8 cellular contexts compared by ENCODE assay signal in genomic region chr19:6372594-6373095, GRCh38. TPM values are rescaled to one million over a fixed set of nuclear protein-coding genes. Genes with fewer than 3 reads are reported as not detected.
DNase-seq lines count a peak whose midpoint lies in the region; ATAC-seq and TF ChIP-seq lines count a peak whose summit lies in the region.

A gene with protein sequence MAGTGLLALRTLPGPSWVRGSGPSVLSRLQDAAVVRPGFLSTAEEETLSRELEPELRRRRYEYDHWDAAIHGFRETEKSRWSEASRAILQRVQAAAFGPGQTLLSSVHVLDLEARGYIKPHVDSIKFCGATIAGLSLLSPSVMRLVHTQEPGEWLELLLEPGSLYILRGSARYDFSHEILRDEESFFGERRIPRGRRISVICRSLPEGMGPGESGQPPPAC (plus strand): TSS chr19:6372794. CDS start chr19:6372821, 27 bp downstream.

- no peaks in the 10 kb centered on the region; the same call in 1 of the 2 replicates for H3K36me3 ChIP-seq in GM23338 (ENCODE audit: insufficient read depth)
- peaks cover 0 to 27% (median 8%) of the 10 kb centered on the region in 3 experiments for H3K36me3 ChIP-seq in naive thymus-derived CD4-positive, alpha-beta T cell (ENCODE audit: control insufficient read depth in 2 of 3, insufficient read depth in 3 of 3, low read length in 3 of 3)

- peaks cover 19% of the 10 kb centered on the region for H3K36me3 Mint-ChIP-seq in GM23338 (ENCODE audit: low read depth)
- H3K36me3 Mint-ChIP-seq in naive thymus-derived CD4-positive, alpha-beta T cell: peaks cover 0 to 7% (median 3%) of the 10 kb centered on the region in 5 donors
- H3K36me3 Mint-ChIP-seq in stimulated activated memory B cell treated with anti-CD40 and anti-IgM and Interleukin-4, amounts not matched to agents 10 μg/mL and 1 μg/mL and 100 μg/mL, for 72 hours: peaks cover 17% of the 10 kb centered on the region

- ATAC-seq in GM23338: peak; percentile 80
- peak; percentile 83 for ATAC-seq in naive thymus-derived CD4-positive, alpha-beta T cell
- peak; percentile 91 for ATAC-seq in stimulated activated memory B cell treated with anti-CD40 and anti-IgM and Interleukin-4, amounts not matched to agents 10 μg/mL and 1 μg/mL and 100 μg/mL, for 72 hours

- peaks cover 7% of the 10 kb centered on the region; the same call in 1 of the 2 replicates for H3K4me1 ChIP-seq in GM23338 (ENCODE audit: insufficient read depth)
- H3K4me1 ChIP-seq in naive thymus-derived CD4-positive, alpha-beta T cell (ENCODE audit: control insufficient read depth in 2 of 2, insufficient read depth in 2 of 2, low read length in 2 of 2): peaks cover 5 to 10% of the 10 kb centered on the region in 2 donors

- peaks cover 5% of the 10 kb centered on the region; the same call in 1 of the 3 replicates for H3K9me3 Mint-ChIP-seq in GM23338
- peaks cover 0 to 1% (median 0%) of the 10 kb centered on the region in 11 donors for H3K9me3 Mint-ChIP-seq in naive thymus-derived CD4-positive, alpha-beta T cell
- H3K9me3 Mint-ChIP-seq in stimulated activated memory B cell treated with anti-CD40 and anti-IgM and Interleukin-4, amounts not matched to agents 10 μg/mL and 1 μg/mL and 100 μg/mL, for 72 hours: no peaks in the 10 kb centered on the region

- H3K4me2 ChIP-seq in GM23338: peak within 1 kb of the TSS; percentile 74

- intact Hi-C loops in naive thymus-derived CD4-positive, alpha-beta T cell (cut with micrococcal nuclease): loop anchor here (1.0 to 5.0 kb wide), 22 partner anchors 11 to 1900 kb away; partner anchors contain the start of genes CLPP (in 2 of the 2), GPR108 (in 2 of the 2), GTF2F1 (in 2 of the 2) and HDGFL2 (in 2 of the 2)

- 0 out of 2 replicates have a peak, but pooled peaks cover 4% of the 10 kb centered on the region for H3F3A ChIP-seq in GM23338 (replicated peaks; ENCODE audit: low read depth)

- H4K20me1 ChIP-seq in GM23338 (replicated peaks; ENCODE audit: insufficient read depth): no peaks in the 10 kb centered on the region

- peaks cover 9% of the 10 kb centered on the region for H3K27me3 Mint-ChIP-seq in GM23338 (ENCODE audit: insufficient read depth, low read depth, poor library complexity)
- H3K27me3 Mint-ChIP-seq in naive thymus-derived CD4-positive, alpha-beta T cell: no peaks in the 10 kb centered on the region
- no peaks in the 10 kb centered on the region for H3K27me3 Mint-ChIP-seq in stimulated activated memory B cell treated with anti-CD40 and anti-IgM and Interleukin-4, amounts not matched to agents 10 μg/mL and 1 μg/mL and 100 μg/mL, for 72 hours

- peaks cover 17% of the 10 kb centered on the region for H3K4me1 Mint-ChIP-seq in GM23338
- H3K4me1 Mint-ChIP-seq in naive thymus-derived CD4-positive, alpha-beta T cell: peaks cover 9 to 23% (median 13%) of the 10 kb centered on the region in 7 donors
- H3K4me1 Mint-ChIP-seq in stimulated activated memory B cell treated with anti-CD40 and anti-IgM and Interleukin-4, amounts not matched to agents 10 μg/mL and 1 μg/mL and 100 μg/mL, for 72 hours: peaks cover 23% of the 10 kb centered on the region

- POLR2A ChIA-PET in naive thymus-derived CD4-positive, alpha-beta T cell (lab: Charles Lee): interaction anchor here (1.0 to 6.4 kb wide), 6 partner anchors 10 to 109 kb away, joined by 4 to 85 read pairs (median 6); partner anchors contain the start of genes CLPP, DENND1C, GTF2F1 and KHSRP

- H3K27me3 ChIP-seq in GM23338 (ENCODE audit: insufficient read depth): no peaks in the 10 kb centered on the region
- no peaks in the 10 kb centered on the region for H3K27me3 ChIP-seq in naive thymus-derived CD4-positive, alpha-beta T cell (ENCODE audit: control insufficient read depth in 2 of 2, insufficient read depth in 2 of 2, low read length in 2 of 2)

- CTCF ChIA-PET in naive thymus-derived CD4-positive, alpha-beta T cell (lab: Charles Lee): interaction anchor here (0.6 to 1.4 kb wide), 4 partner anchors 9 to 20 kb away, joined by 3 to 9 read pairs (median 4); partner anchors contain the start of genes CLPP and GTF2F1

- DNase-seq in DMS79 treated with DMSO at 0.1 percent for 48 hours (lab: John Stamatoyannopoulos, UW) (peak; percentile 99), GM23338 (ENCODE audit: low spot score) (peak; percentile 100), LHCN-M2 (ENCODE audit: low read depth) (peak; percentile 100), RPMI8226 (peak; percentile 100), fibroblast of mammary gland (ENCODE audit: low read depth) (peak; percentile 100)
- peak; percentile 90 for DNase-seq in activated T-helper 9 cell treated with anti-CD3 and anti-CD28 coated beads, Interleukin-2, amount 50 U/mL, for 16 hours (ENCODE audit: low read depth)
- DNase-seq in naive thymus-derived CD4-positive, alpha-beta T cell: peak; percentile 82 to 99 (median 98)

- peak within 1 kb of the TSS; percentile 61; the same call in 1 of the 2 replicates for H2AFZ ChIP-seq in GM23338

- TF ChIP-seq CTCF in GM23338 (conservative IDR thresholded peaks at IDR 0.05; ENCODE audit: low read depth in 2 of 2) (no peak), fibroblast of mammary gland (conservative IDR thresholded peaks at IDR 0.05; ENCODE audit: control insufficient read depth, insufficient read depth, low read depth, low read length) (no peak)

- no peaks in the 10 kb centered on the region for H3K79me2 ChIP-seq in GM23338 (replicated peaks; ENCODE audit: insufficient read depth)

- H3K27ac Mint-ChIP-seq in GM23338: peak within 1 kb of the TSS; percentile 95
- peak within 1 kb of the TSS; percentile 66 to 95 (median 92) for H3K27ac Mint-ChIP-seq in naive thymus-derived CD4-positive, alpha-beta T cell
- H3K27ac Mint-ChIP-seq in stimulated activated memory B cell treated with anti-CD40 and anti-IgM and Interleukin-4, amounts not matched to agents 10 μg/mL and 1 μg/mL and 100 μg/mL, for 72 hours: peak within 1 kb of the TSS; percentile 97

- H3K9me2 ChIP-seq in GM23338 (ENCODE audit: insufficient read depth): no peaks in the 10 kb centered on the region

- H3K27ac ChIP-seq in GM23338 (ENCODE audit: low read depth): peak within 1 kb of the TSS; percentile 83
- peak within 1 kb of the TSS; percentile 88 for H3K27ac ChIP-seq in naive thymus-derived CD4-positive, alpha-beta T cell (ENCODE audit: low read depth, low read length)

- peak within 1 kb of the TSS; percentile 84 for H3K4me3 Mint-ChIP-seq in GM23338
- H3K4me3 Mint-ChIP-seq in naive thymus-derived CD4-positive, alpha-beta T cell: peak within 1 kb of the TSS; percentile 82 to 92 (median 88)
- H3K4me3 Mint-ChIP-seq in stimulated activated memory B cell treated with anti-CD40 and anti-IgM and Interleukin-4, amounts not matched to agents 10 μg/mL and 1 μg/mL and 100 μg/mL, for 72 hours: peak within 1 kb of the TSS; percentile 88

- H3K4me3 ChIP-seq in GM23338 (peak within 1 kb of the TSS; percentile 84), fibroblast of mammary gland (ENCODE audit: control insufficient read depth, low read depth, low read length) (peak within 1 kb of the TSS; percentile 63)
- H3K4me3 ChIP-seq in naive thymus-derived CD4-positive, alpha-beta T cell (ENCODE audit: low read length): peak within 1 kb of the TSS; percentile 89

- no peaks in the 10 kb centered on the region for H3K9me3 ChIP-seq in naive thymus-derived CD4-positive, alpha-beta T cell (ENCODE audit: control insufficient read depth in 2 of 3, low read length in 3 of 3)

TF ChIP-seq in GM23338, 12 proteins besides CTCF, POLR2A, EP300 and RAD21:
- TF ChIP-seq CREB1 (CRISPR knock-in tag; IDR thresholded peaks at IDR 0.05; ENCODE audit: low read depth): peak; percentile 61
- TF ChIP-seq, protein P1, sequence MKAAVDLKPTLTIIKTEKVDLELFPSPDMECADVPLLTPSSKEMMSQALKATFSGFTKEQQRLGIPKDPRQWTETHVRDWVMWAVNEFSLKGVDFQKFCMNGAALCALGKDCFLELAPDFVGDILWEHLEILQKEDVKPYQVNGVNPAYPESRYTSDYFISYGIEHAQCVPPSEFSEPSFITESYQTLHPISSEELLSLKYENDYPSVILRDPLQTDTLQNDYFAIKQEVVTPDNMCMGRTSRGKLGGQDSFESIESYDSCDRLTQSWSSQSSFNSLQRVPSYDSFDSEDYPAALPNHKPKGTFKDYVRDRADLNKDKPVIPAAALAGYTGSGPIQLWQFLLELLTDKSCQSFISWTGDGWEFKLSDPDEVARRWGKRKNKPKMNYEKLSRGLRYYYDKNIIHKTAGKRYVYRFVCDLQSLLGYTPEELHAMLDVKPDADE (IDR thresholded peaks at IDR 0.05): no peak
- TF ChIP-seq POLR2AphosphoS5 (IDR thresholded peaks at IDR 0.05; ENCODE audit: low read depth): peak; percentile 81

RNA-seq across cellular contexts. Expression of the gene that starts here (rescaled TPM):
- total RNA-seq in GM23338 (2014; rRNA removed; shearing (Covaris generic)): 52.0 and 75.4 TPM in 2 replicates
- 66.3 and 76.1 TPM in 2 replicates for polyA plus RNA-seq in GM23338 (2016; fragmentation: Nextera tagmentation; extraction: Ambion mirVana)
- total RNA-seq in LHCN-M2 (2014; rRNA removed): 25.4 and 35.0 TPM in 2 replicates
- polyA plus RNA-seq in LHCN-M2 (2012): 62.2 TPM
- 10 to 100 TPM; 33.6 to 90.1 (median 72.9) TPM for total RNA-seq in naive thymus-derived CD4-positive, alpha-beta T cell
- 100 to 1,000 TPM; 129 to 142 TPM for polyA plus RNA-seq in naive thymus-derived CD4-positive, alpha-beta T cell

Comparison
In these comparisons a context has a peak if more than half of its experiments do, and no peak if none do; other contexts are left out.
1. Peak in every context shown above with its lines: DNase-seq, ATAC-seq, H3K4me3 ChIP-seq and H3K27ac ChIP-seq.